ENCODE assay signal across 27 cellular contexts in genomic region chrX:27321632-27322031, GRCh38.
"Had no signal": no experiment of that assay in that cellular context is flagged by ENCODE, and none has a peak within 500 bp of the region (broad histone marks: within the 10 kb centered on the region; RNA-seq: fewer than 3 reads in every experiment).

No MANE protein-coding gene starts in this region.

- H3K4me3 ChIP-seq: colonic mucosa, coronary artery, dorsolateral prefrontal cortex, esophagus muscularis mucosa, esophagus squamous epithelium, gastrocnemius medialis, gastroesophageal sphincter, heart left ventricle, heart right ventricle had no signal

- FAIRE-seq: endometrium, endothelial cell of umbilical vein, frontal cortex had no signal

- H3K27me3 ChIP-seq: colonic mucosa, esophagus muscularis mucosa, esophagus squamous epithelium, foreskin keratinocyte, gastrocnemius medialis, gastroesophageal sphincter, heart left ventricle, heart right ventricle had no signal

- H3K36me3 ChIP-seq: colonic mucosa, esophagus muscularis mucosa, esophagus squamous epithelium, gastrocnemius medialis, gastroesophageal sphincter, heart left ventricle, heart right ventricle had no signal

- H3K4me1 ChIP-seq: colonic mucosa, esophagus muscularis mucosa, esophagus squamous epithelium, foreskin keratinocyte, gastrocnemius medialis, gastroesophageal sphincter, heart left ventricle, heart right ventricle had no signal

- H3K27ac ChIP-seq: colonic mucosa, coronary artery, dorsolateral prefrontal cortex, epithelial cell of prostate, esophagus muscularis mucosa, esophagus squamous epithelium, foreskin keratinocyte, gastrocnemius medialis, gastroesophageal sphincter, heart left ventricle, heart right ventricle had no signal

- ATAC-seq: effector memory CD8-positive, alpha-beta T cell; esophagus mucosa; foreskin keratinocyte; gastrocnemius medialis; gastroesophageal sphincter; heart left ventricle; heart right ventricle had no signal

- H3K9me3 ChIP-seq: colonic mucosa, esophagus muscularis mucosa, esophagus squamous epithelium, gastrocnemius medialis, gastroesophageal sphincter, heart left ventricle, heart right ventricle had no signal

- DNase-seq: colonic mucosa; cortex of kidney; dermis blood vessel endothelial cell; dorsolateral prefrontal cortex; effector CD4-positive, alpha-beta T cell; effector CD8-positive, alpha-beta T cell; effector memory CD4-positive, alpha-beta T cell; effector memory CD8-positive, alpha-beta T cell; endodermal cell; erythroblast; esophagus squamous epithelium; foreskin fibroblast; foreskin keratinocyte; foreskin melanocyte; gastrocnemius medialis; glutamatergic neuron; head of caudate nucleus; heart left ventricle; heart right ventricle had no signal
